Comparison of ENCODE assay signal across 8 cellular contexts in genomic region chr9:77011973-77012817, GRCh38. TPM values are rescaled to one million over a fixed set of nuclear protein-coding genes. Genes with fewer than 3 reads are reported as not detected.
A peak's percentile ranks its signal among the peaks of the same experiment; 100 is the strongest.
DNase-seq lines count a peak whose midpoint lies in the region; ATAC-seq and TF ChIP-seq lines count a peak whose summit lies in the region.

No MANE protein-coding gene starts in this region.

- DNase-seq in RPMI8226: peak; percentile 47
- no peak for DNase-seq in iPS DF 6.9 (ENCODE audit: low read depth, low spot score)
- no peak for DNase-seq in MV-4-11 (lab: John Stamatoyannopoulos, UW)
- DNase-seq in cerebellar nuclear complex (lab: John Stamatoyannopoulos, UW): no peak

- peak; percentile 70 for ATAC-seq in HG02970 (IDR thresholded peaks at IDR 0.05; ENCODE audit: low FRiP score, unreplicated experiment)

- H3K36me3 ChIP-seq in iPS DF 6.9 (ENCODE audit: control insufficient read depth, insufficient read depth, low read length) (no peaks in the 10 kb centered on the region; the same call in 1 of the 2 replicates), skeletal muscle satellite cell (ENCODE audit: insufficient read depth, low read length) (no peaks in the 10 kb centered on the region)

- H3K36me3 Mint-ChIP-seq in activated naive CD8-positive, alpha-beta T cell: no peaks in the 10 kb centered on the region

- H3K4me2 ChIP-seq in skeletal muscle satellite cell (ENCODE audit: low read length): peak overlapping the region; percentile 78

- H3K9me3 ChIP-seq in iPS DF 6.9 (ENCODE audit: control insufficient read depth, insufficient read depth, low read length) (no peaks in the 10 kb centered on the region), skeletal muscle satellite cell (replicated peaks; ENCODE audit: low read length) (no peaks in the 10 kb centered on the region)

- no CpG with 5 or more reads among the region's 42 CpGs for WGBS in iPS DF 6.9 (ENCODE audit: insufficient coverage, insufficient read length)

- TF ChIP-seq CTCF in GM12873 (IDR thresholded peaks at IDR 0.05; ENCODE audit: insufficient read depth, low read depth, low read length, missing control alignments): peak; percentile 80

- H3K27me3 ChIP-seq in iPS DF 6.9 (ENCODE audit: control insufficient read depth, insufficient read depth, low read length) (peaks cover 56% of the 10 kb centered on the region), skeletal muscle satellite cell (ENCODE audit: control insufficient read depth, insufficient read depth, low read length) (peaks cover 83% of the 10 kb centered on the region)

- H3K9ac ChIP-seq in skeletal muscle satellite cell (ENCODE audit: low read depth, low read length): peak overlapping the region; percentile 8

- H3K4me1 Mint-ChIP-seq in activated naive CD8-positive, alpha-beta T cell (ENCODE audit: low read depth): peaks cover 22% of the 10 kb centered on the region

- H3K27me3 Mint-ChIP-seq in activated naive CD8-positive, alpha-beta T cell: peaks cover 42% of the 10 kb centered on the region

- H3K4me1 ChIP-seq in iPS DF 6.9 (ENCODE audit: control insufficient read depth, insufficient read depth, low read length) (peaks cover 3% of the 10 kb centered on the region), skeletal muscle satellite cell (ENCODE audit: control insufficient read depth, insufficient read depth, low read length) (peaks cover 11% of the 10 kb centered on the region)

- H3K4me3 Mint-ChIP-seq in activated naive CD8-positive, alpha-beta T cell: peak overlapping the region; percentile 52

- peak overlapping the region; percentile 35; the same call in 1 of the 2 replicates for H3K4me3 ChIP-seq in iPS DF 6.9 (ENCODE audit: low read length)
- H3K4me3 ChIP-seq in skeletal muscle satellite cell (ENCODE audit: low read length): peak overlapping the region; percentile 56

- H3K27ac Mint-ChIP-seq in activated naive CD8-positive, alpha-beta T cell: no peak overlapping the region

- H3K27ac ChIP-seq in iPS DF 6.9 (ENCODE audit: low read length): no peak overlapping the region

- no peaks in the 10 kb centered on the region for H3K9me3 Mint-ChIP-seq in activated naive CD8-positive, alpha-beta T cell (ENCODE audit: low read depth)

RNA-seq across cellular contexts. Expression of gene FOXB2, which starts 7.3 kb away (rescaled TPM):
- total RNA-seq in skeletal muscle satellite cell (2012; rRNA removed): not detected in 2 replicates
